In the genomic region with DNA sequence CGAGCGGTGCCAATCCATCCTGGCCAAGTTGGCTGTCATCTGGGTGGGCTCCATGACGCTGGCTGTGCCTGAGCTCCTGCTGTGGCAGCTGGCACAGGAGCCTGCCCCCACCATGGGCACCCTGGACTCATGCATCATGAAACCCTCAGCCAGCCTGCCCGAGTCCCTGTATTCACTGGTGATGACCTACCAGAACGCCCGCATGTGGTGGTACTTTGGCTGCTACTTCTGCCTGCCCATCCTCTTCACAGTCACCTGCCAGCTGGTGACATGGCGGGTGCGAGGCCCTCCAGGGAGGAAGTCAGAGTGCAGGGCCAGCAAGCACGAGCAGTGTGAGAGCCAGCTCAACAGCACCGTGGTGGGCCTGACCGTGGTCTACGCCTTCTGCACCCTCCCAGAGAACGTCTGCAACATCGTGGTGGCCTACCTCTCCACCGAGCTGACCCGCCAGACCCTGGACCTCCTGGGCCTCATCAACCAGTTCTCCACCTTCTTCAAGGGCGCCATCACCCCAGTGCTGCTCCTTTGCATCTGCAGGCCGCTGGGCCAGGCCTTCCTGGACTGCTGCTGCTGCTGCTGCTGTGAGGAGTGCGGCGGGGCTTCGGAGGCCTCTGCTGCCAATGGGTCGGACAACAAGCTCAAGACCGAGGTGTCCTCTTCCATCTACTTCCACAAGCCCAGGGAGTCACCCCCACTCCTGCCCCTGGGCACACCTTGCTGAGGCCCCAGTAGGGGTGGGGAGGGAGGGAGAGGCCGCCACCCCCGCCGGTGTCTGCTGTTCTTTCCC, we compare ENCODE assay signal across 29 cellular contexts. TPM values are rescaled to one million over a fixed set of nuclear protein-coding genes. Genes with fewer than 3 reads are reported as not detected.
"Had no signal": no experiment of that assay in that cellular context is flagged by ENCODE, and none has a peak within 500 bp of the region (broad histone marks: within the 10 kb centered on the region; RNA-seq: fewer than 3 reads in every experiment).

No MANE protein-coding gene starts in this region.

- H3K27me3 Mint-ChIP-seq: activated CD4-positive, alpha-beta memory T cell treated with anti-CD3 and anti-CD28 coated beads for 36 hours had no signal

- H3K9me3 ChIP-seq: left ventricle myocardium inferior, stomach, testis, vagina had no signal

- H3K27ac ChIP-seq: cardiac muscle cell, hepatocyte, left ventricle myocardium inferior, parathyroid adenoma, stomach, testis, vagina had no signal

- H3K9me3 Mint-ChIP-seq: activated CD4-positive, alpha-beta memory T cell treated with anti-CD3 and anti-CD28 coated beads for 36 hours; activated naive CD4-positive, alpha-beta T cell treated with anti-CD3 and anti-CD28 coated beads, Interleukin-2, amount 10 ng/mL, durations not matched to agents 7 days and 5 days; immature natural killer cell; natural killer cell treated with Interleukin-12 subunit alpha and Interleukin-12 subunit beta and Interleukin-15 and Interleukin-18, amount 100 ng/mL, for 72 hours; type B pancreatic cell had no signal

- ATAC-seq: esophagus mucosa, right cardiac atrium had no signal

- H3K4me3 Mint-ChIP-seq: activated CD4-positive, alpha-beta memory T cell treated with anti-CD3 and anti-CD28 coated beads for 36 hours; activated naive CD4-positive, alpha-beta T cell treated with anti-CD3 and anti-CD28 coated beads, Interleukin-2, amount 10 ng/mL, durations not matched to agents 7 days and 5 days; immature natural killer cell; natural killer cell treated with Interleukin-12 subunit alpha and Interleukin-12 subunit beta and Interleukin-15 and Interleukin-18, amount 100 ng/mL, for 72 hours; type B pancreatic cell had no signal

- H3K36me3 Mint-ChIP-seq: activated CD4-positive, alpha-beta memory T cell treated with anti-CD3 and anti-CD28 coated beads for 36 hours; natural killer cell treated with Interleukin-12 subunit alpha and Interleukin-12 subunit beta and Interleukin-15 and Interleukin-18, amount 100 ng/mL, for 72 hours; type B pancreatic cell had no signal

- H3K4me3 ChIP-seq: cardiac muscle cell, hepatocyte, left ventricle myocardium inferior, stomach, testis, vagina had no signal

- H3K36me3 ChIP-seq: cardiac muscle cell had no signal

- DNase-seq: activated CD4-positive, alpha-beta memory T cell treated with anti-CD3 and anti-CD28 coated beads for 36 hours; activated CD4-positive, alpha-beta T cell treated with anti-CD3 and anti-CD28 coated beads for 4 hours; activated CD4-positive, CD25-positive, alpha-beta regulatory T cell; activated effector memory CD4-positive, alpha-beta T cell treated with anti-CD3 and anti-CD28 coated beads, Interleukin-2, amount 50 U/mL, for 16 hours; activated naive CD4-positive, alpha-beta T cell treated with anti-CD3 and anti-CD28 coated beads, Interleukin-2, amount 10 ng/mL, durations not matched to agents 7 days and 5 days; amygdala; dermis blood vessel endothelial cell; effector memory CD4-positive, alpha-beta T cell; glutamatergic neuron; immature natural killer cell; kidney glomerular epithelial cell; left ventricle myocardium inferior; right cardiac atrium; stimulated activated CD4-positive, alpha-beta T cell treated with anti-CD3 and anti-CD28 coated beads, Interleukin-12 subunit alpha, Interleukin-12 subunit beta, amount 100 ng/mL, for 4 hours; stomach; T-helper 9 cell; testis had no signal

- H3K27ac Mint-ChIP-seq: activated CD4-positive, alpha-beta memory T cell treated with anti-CD3 and anti-CD28 coated beads for 36 hours; activated naive CD4-positive, alpha-beta T cell treated with anti-CD3 and anti-CD28 coated beads, Interleukin-2, amount 10 ng/mL, durations not matched to agents 7 days and 5 days; type B pancreatic cell had no signal

- H3K27me3 ChIP-seq: cardiac muscle cell, hepatocyte, stomach, testis, vagina had no signal

RNA-seq across cellular contexts. Expression of a gene that starts 5.3 kb away (rescaled TPM):
- total RNA-seq: activated CD4-positive, alpha-beta memory T cell treated with anti-CD3 and anti-CD28 coated beads for 36 hours; cardiac muscle cell; dermis blood vessel endothelial cell; endothelial cell of umbilical vein; hepatocyte; natural killer cell treated with Interleukin-12 subunit alpha and Interleukin-12 subunit beta and Interleukin-15 and Interleukin-18, amount 100 ng/mL, for 72 hours; pulmonary artery endothelial cell; T-helper 1 cell treated with Interleukin-12 subunit alpha and Interleukin-12 subunit beta and Interleukin-4 antibody, amounts not matched to agents 30 ng/mL and 1 ng/mL, for 36 hours had no signal
- polyA plus RNA-seq: cardiac muscle cell, endothelial cell of umbilical vein had no signal

RNA-seq across cellular contexts. Expression of a gene that starts 32.4 kb away (rescaled TPM):
- total RNA-seq: cardiac muscle cell, frontal cortex, hepatocyte, lung microvascular endothelial cell had no signal
- polyA plus RNA-seq: cardiac muscle cell had no signal
